In genomic region chr1:182784556-182785171, GRCh38 we compare ENCODE assay signal across 8 cellular contexts. TPM values are rescaled to one million over a fixed set of nuclear protein-coding genes. Genes with fewer than 3 reads are reported as not detected.
A peak's percentile ranks its signal among the peaks of the same experiment; 100 is the strongest.
DNase-seq lines count a peak whose midpoint lies in the region; ATAC-seq, FAIRE-seq and TF ChIP-seq lines count a peak whose summit lies in the region.

No MANE protein-coding gene starts in this region.

- H2BK15ac ChIP-seq in H1 (ENCODE audit: low read length), result no peak overlapping the region

- H3K9ac ChIP-seq in H1 (replicated peaks in 1 of 4; ENCODE audit: extremely low read depth in 1 of 4, low read depth in 3 of 4, low read length in 3 of 4), result no peak overlapping the region
- H3K9ac ChIP-seq in neural progenitor cell, result no peak overlapping the region

- H3K23ac ChIP-seq in H1 (ENCODE audit: insufficient read length), result no peak overlapping the region

- CTCF ChIA-PET in H1 (lab: Charles Lee; ENCODE audit: partially characterized antibody), result interaction anchor here (0.6 to 23.0 kb wide), 44 partner anchors 13 to 812 kb away, joined by 3 to 1131 read pairs (median 4); partner anchors contain the start of genes RGS16, RGS8 and RNASEL

- no peak overlapping the region for H2BK120ac ChIP-seq in H1 (replicated peaks; ENCODE audit: low read depth, low read length)

- no peaks in the 10 kb centered on the region for H3K79me2 ChIP-seq in H1 (ENCODE audit: control insufficient read depth in 1 of 2, insufficient read depth in 2 of 2, low read length in 2 of 2)
- H3K79me2 ChIP-seq in neural progenitor cell (ENCODE audit: low read depth), result no peaks in the 10 kb centered on the region

- peak overlapping the region; percentile 55 for H2BK12ac ChIP-seq in H1 (ENCODE audit: low read depth, low read length)

- H3K4me3 ChIP-seq in H1 (ENCODE audit: extremely low read depth in 1 of 4, insufficient read depth in 2 of 4, low read depth in 3 of 4, low read length in 4 of 4), result no peak overlapping the region
- H3K4me3 ChIP-seq in neural progenitor cell, result no peak overlapping the region

- H3K4me1 Mint-ChIP-seq in neural progenitor cell, result peaks cover 24% of the 10 kb centered on the region
- peaks cover 24% of the 10 kb centered on the region for H3K4me1 Mint-ChIP-seq in stimulated activated effector memory CD8-positive, alpha-beta T cell treated with anti-CD3 and anti-CD28 coated beads, Interleukin-12 subunit alpha, Interleukin-12 subunit beta, amount 100 ng/mL, for 72 hours

- POLR2A ChIA-PET in H1 (lab: Charles Lee; ENCODE audit: partially characterized antibody), result interaction anchor here (3.6 to 12.2 kb wide), 2 partner anchors 169 to 185 kb away, joined by 28 to 166 read pairs; partner anchors contain the start of gene RGS16

- no peak overlapping the region for H3K14ac ChIP-seq in H1 (ENCODE audit: insufficient read length)

- no peak overlapping the region for H3K4me3 Mint-ChIP-seq in neural progenitor cell
- H3K4me3 Mint-ChIP-seq in stimulated activated effector memory CD8-positive, alpha-beta T cell treated with anti-CD3 and anti-CD28 coated beads, Interleukin-12 subunit alpha, Interleukin-12 subunit beta, amount 100 ng/mL, for 72 hours, result no peak overlapping the region

- peaks cover 5% of the 10 kb centered on the region; the same call in 1 of the 2 replicates for H3K23me2 ChIP-seq in H1 (ENCODE audit: low read depth, low read length)

- no peak for FAIRE-seq in H1 (lab: Jason Lieb, UNC)

- H3K4ac ChIP-seq in H1 (replicated peaks; ENCODE audit: insufficient read length, low read depth, low read length), result no peak overlapping the region

- H4K5ac ChIP-seq in H1 (ENCODE audit: insufficient read length, low read depth, low read length), result no peak overlapping the region

- no peak overlapping the region for H3K27ac Mint-ChIP-seq in neural progenitor cell
- no peak overlapping the region for H3K27ac Mint-ChIP-seq in stimulated activated effector memory CD8-positive, alpha-beta T cell treated with anti-CD3 and anti-CD28 coated beads, Interleukin-12 subunit alpha, Interleukin-12 subunit beta, amount 100 ng/mL, for 72 hours

- H3K4me1 ChIP-seq in H1 (replicated peaks in 1 of 4; ENCODE audit: control insufficient read depth in 3 of 4, insufficient read depth in 4 of 4, low read length in 3 of 4) (peaks cover 0 to 8% (median 3%) of the 10 kb centered on the region in 4 experiments; a peak in 2 of 7 replicates), neural progenitor cell (peaks cover 11% of the 10 kb centered on the region)

- no peak overlapping the region for H3K18ac ChIP-seq in H1 (ENCODE audit: extremely low read depth, low read length)

- 60% methylated on average over 4 of the region's 4 CpGs; no CpG with 5 or more reads in 1 of the 2 experiments for WGBS in H1 (ENCODE audit: extremely low coverage in 1 of 2, insufficient coverage in 1 of 2, insufficient read length in 1 of 2, insufficient replicate concordance in 2 of 2, low coverage in 1 of 2, low lambda C conversion rate in 2 of 2, missing lambda C conversion rate in 1 of 2), 2 experiments

- no peak overlapping the region for H2BK20ac ChIP-seq in H1 (ENCODE audit: low read length)

- H4K8ac ChIP-seq in H1 (ENCODE audit: extremely low read depth, insufficient read depth, low read length), result no peak overlapping the region

- no peak overlapping the region for H2AK5ac ChIP-seq in H1 (ENCODE audit: low read depth, low read length)

- no peak overlapping the region for H3K27ac ChIP-seq in H1 (ENCODE audit: low read depth, low read length)
- H3K27ac ChIP-seq in neural progenitor cell, result no peak overlapping the region

- H3K79me1 ChIP-seq in H1 (ENCODE audit: low read depth, low read length), result no peaks in the 10 kb centered on the region

- DNase-seq in DMS153 treated with DMSO at 0.1 percent for 48 hours (lab: John Stamatoyannopoulos, UW; ENCODE audit: unreplicated experiment) (peak; percentile 33), HT1080 (ENCODE audit: low read depth) (peak; percentile 38), OCI-M1 (lab: John Stamatoyannopoulos, UW) (peak; percentile 91), H1 (ENCODE audit: low read depth in 1 of 2, low spot score in 2 of 2) (no peak), neural progenitor cell (ENCODE audit: low spot score) (peak; percentile 72), HPDE6-E6E7 (ENCODE audit: extremely low spot score) (no peak)
- no peak for DNase-seq in stimulated activated effector memory CD8-positive, alpha-beta T cell treated with anti-CD3 and anti-CD28 coated beads, Interleukin-12 subunit alpha, Interleukin-12 subunit beta, amount 100 ng/mL, for 72 hours (ENCODE audit: low spot score in 2 of 2)

- TF ChIP-seq POLR2A in H1 (IDR thresholded peaks at IDR 0.05; ENCODE audit: control extremely low read depth in 1 of 2, low read depth in 2 of 2, low read length in 2 of 2), result no peak

- H3K36me3 ChIP-seq in H1 (ENCODE audit: control insufficient read depth in 2 of 4, insufficient read depth in 4 of 4, low read length in 3 of 4) (no peaks in the 10 kb centered on the region), neural progenitor cell (no peaks in the 10 kb centered on the region)

- H3K9me3 ChIP-seq in H1 (ENCODE audit: insufficient read depth in 2 of 2, low read depth in 1 of 2, low read length in 1 of 2) (no peaks in the 10 kb centered on the region), neural progenitor cell (ENCODE audit: low read depth) (no peaks in the 10 kb centered on the region)

- TF ChIP-seq RAD21 in H1 (IDR thresholded peaks at IDR 0.05 in 1 of 2, conservative IDR thresholded peaks at IDR 0.05 in 1 of 2; ENCODE audit: low read depth in 2 of 2, low read length in 2 of 2), result peak; percentile 85 to 87

- TF ChIP-seq EP300 in H1 (IDR thresholded peaks at IDR 0.05; ENCODE audit: borderline replicate concordance in 1 of 2, low read depth in 2 of 2, low read length in 2 of 2), result no peak

- H3K36me3 Mint-ChIP-seq in neural progenitor cell, result no peaks in the 10 kb centered on the region
- H3K36me3 Mint-ChIP-seq in stimulated activated effector memory CD8-positive, alpha-beta T cell treated with anti-CD3 and anti-CD28 coated beads, Interleukin-12 subunit alpha, Interleukin-12 subunit beta, amount 100 ng/mL, for 72 hours, result no peaks in the 10 kb centered on the region

- H3K4me2 ChIP-seq in H1 (ENCODE audit: insufficient read depth in 1 of 2, low read depth in 2 of 2, low read length in 2 of 2), result no peak overlapping the region
- H3K4me2 ChIP-seq in neural progenitor cell, result no peak overlapping the region

- peaks cover 10% of the 10 kb centered on the region for H3F3A ChIP-seq in neural progenitor cell (ENCODE audit: low read depth)

- H3K27me3 Mint-ChIP-seq in neural progenitor cell (ENCODE audit: insufficient read depth, low read depth), result peaks cover 20% of the 10 kb centered on the region

- no peaks in the 10 kb centered on the region for H4K20me1 ChIP-seq in H1 (replicated peaks in 1 of 2; ENCODE audit: control insufficient read depth in 1 of 2, insufficient read depth in 2 of 2, low read length in 2 of 2)
- no peaks in the 10 kb centered on the region for H4K20me1 ChIP-seq in neural progenitor cell (ENCODE audit: low read depth)

- TF ChIP-seq CTCF in H1 (IDR thresholded peaks at IDR 0.05; ENCODE audit: control extremely low read depth in 1 of 3, insufficient read depth in 1 of 3, low read depth in 1 of 3, low read length in 3 of 3), result peak in 2 of 3 experiments; percentile 60 to 69; a peak in 3 of 4 replicates
- peak; percentile 80 for TF ChIP-seq CTCF in neural progenitor cell (IDR thresholded peaks at IDR 0.05)

- H3K56ac ChIP-seq in H1 (replicated peaks; ENCODE audit: insufficient read length, low read depth, low read length), result no peak overlapping the region

- no peak overlapping the region for H4K91ac ChIP-seq in H1 (replicated peaks; ENCODE audit: insufficient read length, low read length)

- no peak overlapping the region for H2BK5ac ChIP-seq in H1 (ENCODE audit: low read depth, low read length)

- H2AFZ ChIP-seq in H1 (ENCODE audit: low read length) (no peak overlapping the region), neural progenitor cell (replicated peaks) (no peak overlapping the region)

- no peak for ATAC-seq in stimulated activated effector memory CD8-positive, alpha-beta T cell treated with anti-CD3 and anti-CD28 coated beads, Interleukin-12 subunit alpha, Interleukin-12 subunit beta, amount 100 ng/mL, for 72 hours
- no peak for ATAC-seq in HG03196 (IDR thresholded peaks at IDR 0.05; ENCODE audit: unreplicated experiment)

- H3K9me3 Mint-ChIP-seq in neural progenitor cell, result no peaks in the 10 kb centered on the region
- H3K9me3 Mint-ChIP-seq in stimulated activated effector memory CD8-positive, alpha-beta T cell treated with anti-CD3 and anti-CD28 coated beads, Interleukin-12 subunit alpha, Interleukin-12 subunit beta, amount 100 ng/mL, for 72 hours, result no peaks in the 10 kb centered on the region

- H3K27me3 ChIP-seq in H1 (replicated peaks in 1 of 4; ENCODE audit: control insufficient read depth in 3 of 4, extremely low read depth in 1 of 4, insufficient read depth in 3 of 4, low read length in 3 of 4) (peaks cover 10 to 24% (median 16%) of the 10 kb centered on the region in 4 experiments), neural progenitor cell (peaks cover 29% of the 10 kb centered on the region)

RNA-seq across cellular contexts. Expression of gene NPL, which starts 4.9 kb away (rescaled TPM):
- total RNA-seq in HT1080 (2014; rRNA removed; shearing (Covaris generic)), result 1.4 and 1.7 TPM in 2 replicates
- polyA plus RNA-seq in HT1080 (2015; cell fraction: cytosol; rRNA removed), result 1.7 and 2.7 TPM in 2 replicates
- 3.8 and 4.0 TPM in 2 replicates for polyA plus RNA-seq in HT1080 (2015; cell fraction: nucleus; rRNA removed)
- 2.3 and 4.4 TPM in 2 replicates for total RNA-seq in H1 (2021; fragmentation: NEBNext Ultra II Directional; extraction: Animal tissue kit (Norgen Biotek cat#: 25700))
- 2.2 and 2.6 TPM in 2 replicates for polyA plus RNA-seq in H1 (2011; rRNA removed)
- 3.4 TPM for polyA plus RNA-seq in H1 (2011; cell fraction: cytosol; rRNA removed)
- polyA plus RNA-seq in H1 (2011; cell fraction: nucleus; rRNA removed), result 1.6 TPM
- 1.8 to 3.9 TPM (median 2.5 TPM) in 4 replicates for polyA plus RNA-seq in H1 (2012, experiment 1 of 2)
- polyA plus RNA-seq in H1 (2012, experiment 2 of 2), result 0.88 TPM
- polyA plus RNA-seq in H1 (2013, experiment 1 of 2), result 2.8 TPM
- polyA plus RNA-seq in H1 (2013, experiment 2 of 2), result 2.8 TPM
- 1.5 and 3.0 TPM in 2 replicates for polyA minus RNA-seq in H1 (2011; rRNA and poly(A)+ RNA removed)
- not detected for polyA minus RNA-seq in H1 (2011; cell fraction: cytosol; rRNA and poly(A)+ RNA removed)
- polyA minus RNA-seq in H1 (2011; cell fraction: nucleus; rRNA and poly(A)+ RNA removed), result 2.8 TPM
- total RNA-seq in neural progenitor cell (ENCODE audit: low replicate concordance), result 1.3 and 3.4 TPM in 2 replicates

RNA-seq across cellular contexts. Expression of gene DHX9, which starts 54.5 kb away (rescaled TPM):
- total RNA-seq in HT1080 (2014; rRNA removed; shearing (Covaris generic)), result 198 and 201 TPM in 2 replicates
- polyA plus RNA-seq in HT1080 (2015; cell fraction: cytosol; rRNA removed), result 118 and 136 TPM in 2 replicates
- polyA plus RNA-seq in HT1080 (2015; cell fraction: nucleus; rRNA removed), result 363 and 410 TPM in 2 replicates
- total RNA-seq in H1 (2021; fragmentation: NEBNext Ultra II Directional; extraction: Animal tissue kit (Norgen Biotek cat#: 25700)), result 329 and 333 TPM in 2 replicates
- polyA plus RNA-seq in H1 (2011; rRNA removed), result 113 and 153 TPM in 2 replicates
- polyA plus RNA-seq in H1 (2011; cell fraction: cytosol; rRNA removed), result 230 TPM
- polyA plus RNA-seq in H1 (2011; cell fraction: nucleus; rRNA removed), result 143 TPM
- polyA plus RNA-seq in H1 (2012, experiment 1 of 2), result 206 to 243 TPM (median 238 TPM) in 4 replicates
- polyA plus RNA-seq in H1 (2012, experiment 2 of 2), result 12.7 TPM
- polyA plus RNA-seq in H1 (2013, experiment 1 of 2), result 110 TPM
- polyA plus RNA-seq in H1 (2013, experiment 2 of 2), result 102 TPM
- polyA minus RNA-seq in H1 (2011; rRNA and poly(A)+ RNA removed), result 429 and 489 TPM in 2 replicates
- 167 TPM for polyA minus RNA-seq in H1 (2011; cell fraction: cytosol; rRNA and poly(A)+ RNA removed)
- 278 TPM for polyA minus RNA-seq in H1 (2011; cell fraction: nucleus; rRNA and poly(A)+ RNA removed)
- 257 and 400 TPM in 2 replicates for total RNA-seq in neural progenitor cell (ENCODE audit: low replicate concordance)

Comparison
In these comparisons a context has a peak if more than half of its experiments do, and no peak if none do; other contexts are left out.
1. DNase-seq: peak in DMS153 treated with DMSO at 0.1 percent for 48 hours (single experiment), HT1080 (single experiment), OCI-M1 (single experiment) and neural progenitor cell (single experiment); none in H1 (0 of 2), stimulated activated effector memory CD8-positive, alpha-beta T cell treated with anti-CD3 and anti-CD28 coated beads, Interleukin-12 subunit alpha, Interleukin-12 subunit beta, amount 100 ng/mL, for 72 hours (0 of 2) and HPDE6-E6E7 (single experiment).